ENCODE assay signal across 10 cellular contexts in genomic region chr7:41882745-41883527, GRCh38.
DNase-seq lines count a peak whose midpoint lies in the region; ATAC-seq lines count a peak whose summit lies in the region.
"Had no signal": no experiment of that assay in that cellular context is flagged by ENCODE, and none has a peak within 500 bp of the region (broad histone marks: within the 10 kb centered on the region; RNA-seq: fewer than 3 reads in every experiment).

No MANE protein-coding gene starts in this region.

- H3K4me3 Mint-ChIP-seq in naive thymus-derived CD8-positive, alpha-beta T cell, result peak overlapping the region in 5 of 10 donors; percentile 6 to 85 (median 40)

- H3K27me3 Mint-ChIP-seq in naive thymus-derived CD8-positive, alpha-beta T cell, result no peaks in the 10 kb centered on the region

- ATAC-seq in GM18867 (IDR thresholded peaks at IDR 0.05; ENCODE audit: unreplicated experiment) (peak; percentile 35), GM21723 (IDR thresholded peaks at IDR 0.05; ENCODE audit: unreplicated experiment) (peak; percentile 30), HG03565 (IDR thresholded peaks at IDR 0.05; ENCODE audit: unreplicated experiment) (peak; percentile 22)
- ATAC-seq in naive thymus-derived CD8-positive, alpha-beta T cell, result no peak

- peaks cover 0 to 13% (median 5%) of the 10 kb centered on the region in 3 donors for H3K36me3 Mint-ChIP-seq in naive thymus-derived CD8-positive, alpha-beta T cell

- no peak for DNase-seq in naive thymus-derived CD8-positive, alpha-beta T cell
- DNase-seq in NCI-H2227 treated with DMSO at 0.1 percent for 48 hours (lab: John Stamatoyannopoulos, UW), result no peak
- DNase-seq in GM03348 (ENCODE audit: low spot score), result no peak
- DNase-seq in KG1 (lab: John Stamatoyannopoulos, UW), result no peak
- no peak for DNase-seq in stimulated activated naive CD4-positive, alpha-beta T cell (lab: John Stamatoyannopoulos, UW)
- DNase-seq: NCI-H526 treated with DMSO at 0.1 percent for 48 hours had no signal

- peaks cover 4 to 64% (median 17%) of the 10 kb centered on the region in 4 donors for H3K4me1 Mint-ChIP-seq in naive thymus-derived CD8-positive, alpha-beta T cell

- POLR2A ChIA-PET in naive thymus-derived CD8-positive, alpha-beta T cell (lab: Charles Lee), result no interaction called here

- peak overlapping the region in 7 of 10 donors; percentile 15 to 97 (median 91) for H3K27ac Mint-ChIP-seq in naive thymus-derived CD8-positive, alpha-beta T cell

- peaks cover 0 to 6% (median 0%) of the 10 kb centered on the region in 9 donors for H3K9me3 Mint-ChIP-seq in naive thymus-derived CD8-positive, alpha-beta T cell
- H3K9me3 Mint-ChIP-seq: dendritic cell treated with granulocyte-macrophage colony-stimulating factor and Interleukin-4, amounts not matched to agents 40 ng/mL and 50 ng/mL, for 4 days had no signal

Comparison
In these comparisons a context has a peak if more than half of its experiments do, and no peak if none do; other contexts are left out.
1. ATAC-seq: peak in GM18867 (single experiment), GM21723 (single experiment) and HG03565 (single experiment); none in naive thymus-derived CD8-positive, alpha-beta T cell (0 of 2).